Comparison of ENCODE assay signal across 1 cellular context in the genomic region with DNA sequence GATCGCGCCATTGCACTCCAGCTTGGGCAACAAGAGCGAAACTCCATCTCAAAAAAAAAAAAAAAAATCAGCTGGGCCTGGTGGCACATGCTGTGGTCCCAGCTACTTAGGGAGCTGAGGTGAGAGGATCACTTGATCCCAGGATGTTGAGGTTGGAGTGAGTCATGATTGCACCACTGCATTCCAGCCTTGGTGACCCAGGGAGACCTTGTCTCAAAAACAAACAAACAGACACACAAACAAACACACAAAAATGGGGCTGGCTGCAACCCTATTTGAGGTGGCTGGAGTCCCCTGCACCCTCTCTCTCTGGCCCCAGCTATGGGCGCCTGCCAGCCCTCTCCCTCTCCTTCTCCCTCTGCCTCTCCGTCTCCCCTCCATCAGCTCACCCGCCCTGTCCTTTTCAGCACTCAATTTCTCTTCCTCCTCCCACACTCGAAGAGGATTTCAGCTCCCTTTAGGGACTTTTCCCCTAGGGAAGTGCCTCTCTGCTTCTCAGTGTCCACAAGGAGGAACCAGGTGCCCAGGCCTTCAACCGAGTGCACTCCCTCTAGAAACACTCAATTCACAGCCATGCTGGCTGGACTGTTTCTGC.
TF ChIP-seq lines count a peak whose summit lies in the region.

No MANE protein-coding gene starts in this region.

TF ChIP-seq in HepG2, 621 proteins besides CTCF, POLR2A, EP300 and RAD21 (continued from another document and continues in another):
- TF ChIP-seq, protein P1, sequence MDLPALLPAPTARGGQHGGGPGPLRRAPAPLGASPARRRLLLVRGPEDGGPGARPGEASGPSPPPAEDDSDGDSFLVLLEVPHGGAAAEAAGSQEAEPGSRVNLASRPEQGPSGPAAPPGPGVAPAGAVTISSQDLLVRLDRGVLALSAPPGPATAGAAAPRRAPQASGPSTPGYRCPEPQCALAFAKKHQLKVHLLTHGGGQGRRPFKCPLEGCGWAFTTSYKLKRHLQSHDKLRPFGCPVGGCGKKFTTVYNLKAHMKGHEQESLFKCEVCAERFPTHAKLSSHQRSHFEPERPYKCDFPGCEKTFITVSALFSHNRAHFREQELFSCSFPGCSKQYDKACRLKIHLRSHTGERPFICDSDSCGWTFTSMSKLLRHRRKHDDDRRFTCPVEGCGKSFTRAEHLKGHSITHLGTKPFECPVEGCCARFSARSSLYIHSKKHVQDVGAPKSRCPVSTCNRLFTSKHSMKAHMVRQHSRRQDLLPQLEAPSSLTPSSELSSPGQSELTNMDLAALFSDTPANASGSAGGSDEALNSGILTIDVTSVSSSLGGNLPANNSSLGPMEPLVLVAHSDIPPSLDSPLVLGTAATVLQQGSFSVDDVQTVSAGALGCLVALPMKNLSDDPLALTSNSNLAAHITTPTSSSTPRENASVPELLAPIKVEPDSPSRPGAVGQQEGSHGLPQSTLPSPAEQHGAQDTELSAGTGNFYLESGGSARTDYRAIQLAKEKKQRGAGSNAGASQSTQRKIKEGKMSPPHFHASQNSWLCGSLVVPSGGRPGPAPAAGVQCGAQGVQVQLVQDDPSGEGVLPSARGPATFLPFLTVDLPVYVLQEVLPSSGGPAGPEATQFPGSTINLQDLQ (CRISPR knock-in tag; IDR thresholded peaks at IDR 0.05) = no peak
- TF ChIP-seq ELF4 (CRISPR knock-in tag; IDR thresholded peaks at IDR 0.05; ENCODE audit: borderline replicate concordance) (no peak), ZNF766 (CRISPR knock-in tag; IDR thresholded peaks at IDR 0.05; ENCODE audit: borderline replicate concordance) (no peak), ZNF530 (CRISPR knock-in tag; IDR thresholded peaks at IDR 0.05; ENCODE audit: low read depth) (no peak), ZBTB21 (CRISPR knock-in tag; IDR thresholded peaks at IDR 0.05) (no peak), HOXA3 (CRISPR knock-in tag; IDR thresholded peaks at IDR 0.05) (peak; percentile 19; the same call in 1 of the 2 replicates), ZNF225 (CRISPR knock-in tag; IDR thresholded peaks at IDR 0.05) (no peak), KLF11 (CRISPR knock-in tag; IDR thresholded peaks at IDR 0.05) (no peak), MED8 (CRISPR knock-in tag; IDR thresholded peaks at IDR 0.05; ENCODE audit: insufficient replicate concordance) (no peak), RFX3 (CRISPR knock-in tag; IDR thresholded peaks at IDR 0.05) (no peak), ZNF629 (CRISPR knock-in tag; conservative IDR thresholded peaks at IDR 0.05) (no peak), CEBPB (IDR thresholded peaks at IDR 0.05; ENCODE audit: borderline replicate concordance, low read depth, low read length) (peak; percentile 95), ZNF563 (CRISPR knock-in tag; IDR thresholded peaks at IDR 0.05) (no peak; the same call in 1 of the 2 replicates), SIX4 (CRISPR knock-in tag; IDR thresholded peaks at IDR 0.05) (no peak), POLR2AphosphoS5 (IDR thresholded peaks at IDR 0.05; ENCODE audit: low read depth, low read length) (no peak), FOXJ3 (CRISPR knock-in tag; IDR thresholded peaks at IDR 0.05; ENCODE audit: borderline replicate concordance) (no peak), GTF2F1 (IDR thresholded peaks at IDR 0.05; ENCODE audit: low read length) (no peak), ZNF780A (CRISPR knock-in tag; IDR thresholded peaks at IDR 0.05) (no peak), ZNF776 (CRISPR knock-in tag; IDR thresholded peaks at IDR 0.05) (no peak), HHEX (CRISPR knock-in tag; IDR thresholded peaks at IDR 0.05) (no peak), MAZ (IDR thresholded peaks at IDR 0.05; ENCODE audit: borderline replicate concordance, low read depth, low read length) (no peak; the same call in 1 of the 2 replicates), MAZ (CRISPR knock-in tag; IDR thresholded peaks at IDR 0.05; ENCODE audit: low read depth) (no peak), ZNF644 (CRISPR knock-in tag; IDR thresholded peaks at IDR 0.05; ENCODE audit: low read depth) (no peak), ZNF777 (CRISPR knock-in tag; IDR thresholded peaks at IDR 0.05) (no peak)
- TF ChIP-seq, protein P2, sequence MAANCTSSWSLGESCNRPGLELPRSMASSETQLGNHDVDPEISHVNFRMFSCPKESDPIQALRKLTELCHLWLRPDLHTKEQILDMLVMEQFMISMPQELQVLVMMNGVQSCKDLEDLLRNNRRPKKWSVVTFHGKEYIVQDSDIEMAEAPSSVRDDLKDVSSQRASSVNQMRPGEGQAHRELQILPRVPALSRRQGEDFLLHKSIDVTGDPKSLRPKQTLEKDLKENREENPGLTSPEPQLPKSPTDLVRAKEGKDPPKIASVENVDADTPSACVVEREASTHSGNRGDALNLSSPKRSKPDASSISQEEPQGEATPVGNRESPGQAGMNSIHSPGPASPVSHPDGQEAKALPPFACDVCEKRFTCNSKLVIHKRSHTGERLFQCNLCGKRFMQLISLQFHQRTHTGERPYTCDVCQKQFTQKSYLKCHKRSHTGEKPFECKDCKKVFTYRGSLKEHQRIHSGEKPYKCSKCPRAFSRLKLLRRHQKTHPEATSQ (CRISPR knock-in tag; IDR thresholded peaks at IDR 0.05; ENCODE audit: borderline replicate concordance) = no peak
- TF ChIP-seq, protein P3, sequence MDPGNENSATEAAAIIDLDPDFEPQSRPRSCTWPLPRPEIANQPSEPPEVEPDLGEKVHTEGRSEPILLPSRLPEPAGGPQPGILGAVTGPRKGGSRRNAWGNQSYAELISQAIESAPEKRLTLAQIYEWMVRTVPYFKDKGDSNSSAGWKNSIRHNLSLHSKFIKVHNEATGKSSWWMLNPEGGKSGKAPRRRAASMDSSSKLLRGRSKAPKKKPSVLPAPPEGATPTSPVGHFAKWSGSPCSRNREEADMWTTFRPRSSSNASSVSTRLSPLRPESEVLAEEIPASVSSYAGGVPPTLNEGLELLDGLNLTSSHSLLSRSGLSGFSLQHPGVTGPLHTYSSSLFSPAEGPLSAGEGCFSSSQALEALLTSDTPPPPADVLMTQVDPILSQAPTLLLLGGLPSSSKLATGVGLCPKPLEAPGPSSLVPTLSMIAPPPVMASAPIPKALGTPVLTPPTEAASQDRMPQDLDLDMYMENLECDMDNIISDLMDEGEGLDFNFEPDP (CRISPR knock-in tag; conservative IDR thresholded peaks at IDR 0.05) = no peak
- TF ChIP-seq, protein P4, sequence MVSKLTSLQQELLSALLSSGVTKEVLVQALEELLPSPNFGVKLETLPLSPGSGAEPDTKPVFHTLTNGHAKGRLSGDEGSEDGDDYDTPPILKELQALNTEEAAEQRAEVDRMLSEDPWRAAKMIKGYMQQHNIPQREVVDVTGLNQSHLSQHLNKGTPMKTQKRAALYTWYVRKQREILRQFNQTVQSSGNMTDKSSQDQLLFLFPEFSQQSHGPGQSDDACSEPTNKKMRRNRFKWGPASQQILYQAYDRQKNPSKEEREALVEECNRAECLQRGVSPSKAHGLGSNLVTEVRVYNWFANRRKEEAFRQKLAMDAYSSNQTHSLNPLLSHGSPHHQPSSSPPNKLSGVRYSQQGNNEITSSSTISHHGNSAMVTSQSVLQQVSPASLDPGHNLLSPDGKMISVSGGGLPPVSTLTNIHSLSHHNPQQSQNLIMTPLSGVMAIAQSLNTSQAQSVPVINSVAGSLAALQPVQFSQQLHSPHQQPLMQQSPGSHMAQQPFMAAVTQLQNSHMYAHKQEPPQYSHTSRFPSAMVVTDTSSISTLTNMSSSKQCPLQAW (CRISPR knock-in tag; IDR thresholded peaks at IDR 0.05) = 0 out of 2 replicates have a peak, but pooled peaks have one; percentile 19
- TF ChIP-seq, protein P5, sequence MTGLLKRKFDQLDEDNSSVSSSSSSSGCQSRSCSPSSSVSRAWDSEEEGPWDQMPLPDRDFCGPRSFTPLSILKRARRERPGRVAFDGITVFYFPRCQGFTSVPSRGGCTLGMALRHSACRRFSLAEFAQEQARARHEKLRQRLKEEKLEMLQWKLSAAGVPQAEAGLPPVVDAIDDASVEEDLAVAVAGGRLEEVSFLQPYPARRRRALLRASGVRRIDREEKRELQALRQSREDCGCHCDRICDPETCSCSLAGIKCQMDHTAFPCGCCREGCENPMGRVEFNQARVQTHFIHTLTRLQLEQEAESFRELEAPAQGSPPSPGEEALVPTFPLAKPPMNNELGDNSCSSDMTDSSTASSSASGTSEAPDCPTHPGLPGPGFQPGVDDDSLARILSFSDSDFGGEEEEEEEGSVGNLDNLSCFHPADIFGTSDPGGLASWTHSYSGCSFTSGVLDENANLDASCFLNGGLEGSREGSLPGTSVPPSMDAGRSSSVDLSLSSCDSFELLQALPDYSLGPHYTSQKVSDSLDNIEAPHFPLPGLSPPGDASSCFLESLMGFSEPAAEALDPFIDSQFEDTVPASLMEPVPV (CRISPR knock-in tag; IDR thresholded peaks at IDR 0.05) = no peak
- TF ChIP-seq, protein P6, sequence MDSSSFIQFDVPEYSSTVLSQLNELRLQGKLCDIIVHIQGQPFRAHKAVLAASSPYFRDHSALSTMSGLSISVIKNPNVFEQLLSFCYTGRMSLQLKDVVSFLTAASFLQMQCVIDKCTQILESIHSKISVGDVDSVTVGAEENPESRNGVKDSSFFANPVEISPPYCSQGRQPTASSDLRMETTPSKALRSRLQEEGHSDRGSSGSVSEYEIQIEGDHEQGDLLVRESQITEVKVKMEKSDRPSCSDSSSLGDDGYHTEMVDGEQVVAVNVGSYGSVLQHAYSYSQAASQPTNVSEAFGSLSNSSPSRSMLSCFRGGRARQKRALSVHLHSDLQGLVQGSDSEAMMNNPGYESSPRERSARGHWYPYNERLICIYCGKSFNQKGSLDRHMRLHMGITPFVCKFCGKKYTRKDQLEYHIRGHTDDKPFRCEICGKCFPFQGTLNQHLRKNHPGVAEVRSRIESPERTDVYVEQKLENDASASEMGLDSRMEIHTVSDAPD (CRISPR knock-in tag; IDR thresholded peaks at IDR 0.05) = no peak
- TF ChIP-seq, protein P7, sequence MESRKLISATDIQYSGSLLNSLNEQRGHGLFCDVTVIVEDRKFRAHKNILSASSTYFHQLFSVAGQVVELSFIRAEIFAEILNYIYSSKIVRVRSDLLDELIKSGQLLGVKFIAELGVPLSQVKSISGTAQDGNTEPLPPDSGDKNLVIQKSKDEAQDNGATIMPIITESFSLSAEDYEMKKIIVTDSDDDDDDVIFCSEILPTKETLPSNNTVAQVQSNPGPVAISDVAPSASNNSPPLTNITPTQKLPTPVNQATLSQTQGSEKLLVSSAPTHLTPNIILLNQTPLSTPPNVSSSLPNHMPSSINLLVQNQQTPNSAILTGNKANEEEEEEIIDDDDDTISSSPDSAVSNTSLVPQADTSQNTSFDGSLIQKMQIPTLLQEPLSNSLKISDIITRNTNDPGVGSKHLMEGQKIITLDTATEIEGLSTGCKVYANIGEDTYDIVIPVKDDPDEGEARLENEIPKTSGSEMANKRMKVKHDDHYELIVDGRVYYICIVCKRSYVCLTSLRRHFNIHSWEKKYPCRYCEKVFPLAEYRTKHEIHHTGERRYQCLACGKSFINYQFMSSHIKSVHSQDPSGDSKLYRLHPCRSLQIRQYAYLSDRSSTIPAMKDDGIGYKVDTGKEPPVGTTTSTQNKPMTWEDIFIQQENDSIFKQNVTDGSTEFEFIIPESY (CRISPR knock-in tag; IDR thresholded peaks at IDR 0.05) = 0 out of 2 replicates have a peak, but pooled peaks have one; percentile 16
- TF ChIP-seq, protein P8, sequence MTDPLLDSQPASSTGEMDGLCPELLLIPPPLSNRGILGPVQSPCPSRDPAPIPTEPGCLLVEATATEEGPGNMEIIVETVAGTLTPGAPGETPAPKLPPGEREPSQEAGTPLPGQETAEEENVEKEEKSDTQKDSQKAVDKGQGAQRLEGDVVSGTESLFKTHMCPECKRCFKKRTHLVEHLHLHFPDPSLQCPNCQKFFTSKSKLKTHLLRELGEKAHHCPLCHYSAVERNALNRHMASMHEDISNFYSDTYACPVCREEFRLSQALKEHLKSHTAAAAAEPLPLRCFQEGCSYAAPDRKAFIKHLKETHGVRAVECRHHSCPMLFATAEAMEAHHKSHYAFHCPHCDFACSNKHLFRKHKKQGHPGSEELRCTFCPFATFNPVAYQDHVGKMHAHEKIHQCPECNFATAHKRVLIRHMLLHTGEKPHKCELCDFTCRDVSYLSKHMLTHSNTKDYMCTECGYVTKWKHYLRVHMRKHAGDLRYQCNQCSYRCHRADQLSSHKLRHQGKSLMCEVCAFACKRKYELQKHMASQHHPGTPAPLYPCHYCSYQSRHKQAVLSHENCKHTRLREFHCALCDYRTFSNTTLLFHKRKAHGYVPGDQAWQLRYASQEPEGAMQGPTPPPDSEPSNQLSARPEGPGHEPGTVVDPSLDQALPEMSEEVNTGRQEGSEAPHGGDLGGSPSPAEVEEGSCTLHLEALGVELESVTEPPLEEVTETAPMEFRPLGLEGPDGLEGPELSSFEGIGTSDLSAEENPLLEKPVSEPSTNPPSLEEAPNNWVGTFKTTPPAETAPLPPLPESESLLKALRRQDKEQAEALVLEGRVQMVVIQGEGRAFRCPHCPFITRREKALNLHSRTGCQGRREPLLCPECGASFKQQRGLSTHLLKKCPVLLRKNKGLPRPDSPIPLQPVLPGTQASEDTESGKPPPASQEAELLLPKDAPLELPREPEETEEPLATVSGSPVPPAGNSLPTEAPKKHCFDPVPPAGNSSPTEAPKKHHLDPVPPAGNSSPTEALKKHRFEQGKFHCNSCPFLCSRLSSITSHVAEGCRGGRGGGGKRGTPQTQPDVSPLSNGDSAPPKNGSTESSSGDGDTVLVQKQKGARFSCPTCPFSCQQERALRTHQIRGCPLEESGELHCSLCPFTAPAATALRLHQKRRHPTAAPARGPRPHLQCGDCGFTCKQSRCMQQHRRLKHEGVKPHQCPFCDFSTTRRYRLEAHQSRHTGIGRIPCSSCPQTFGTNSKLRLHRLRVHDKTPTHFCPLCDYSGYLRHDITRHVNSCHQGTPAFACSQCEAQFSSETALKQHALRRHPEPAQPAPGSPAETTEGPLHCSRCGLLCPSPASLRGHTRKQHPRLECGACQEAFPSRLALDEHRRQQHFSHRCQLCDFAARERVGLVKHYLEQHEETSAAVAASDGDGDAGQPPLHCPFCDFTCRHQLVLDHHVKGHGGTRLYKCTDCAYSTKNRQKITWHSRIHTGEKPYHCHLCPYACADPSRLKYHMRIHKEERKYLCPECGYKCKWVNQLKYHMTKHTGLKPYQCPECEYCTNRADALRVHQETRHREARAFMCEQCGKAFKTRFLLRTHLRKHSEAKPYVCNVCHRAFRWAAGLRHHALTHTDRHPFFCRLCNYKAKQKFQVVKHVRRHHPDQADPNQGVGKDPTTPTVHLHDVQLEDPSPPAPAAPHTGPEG (CRISPR knock-in tag; IDR thresholded peaks at IDR 0.05) = no peak
- TF ChIP-seq, protein P9, sequence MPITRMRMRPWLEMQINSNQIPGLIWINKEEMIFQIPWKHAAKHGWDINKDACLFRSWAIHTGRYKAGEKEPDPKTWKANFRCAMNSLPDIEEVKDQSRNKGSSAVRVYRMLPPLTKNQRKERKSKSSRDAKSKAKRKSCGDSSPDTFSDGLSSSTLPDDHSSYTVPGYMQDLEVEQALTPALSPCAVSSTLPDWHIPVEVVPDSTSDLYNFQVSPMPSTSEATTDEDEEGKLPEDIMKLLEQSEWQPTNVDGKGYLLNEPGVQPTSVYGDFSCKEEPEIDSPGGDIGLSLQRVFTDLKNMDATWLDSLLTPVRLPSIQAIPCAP (CRISPR knock-in tag; IDR thresholded peaks at IDR 0.05; ENCODE audit: low read depth) = no peak
- TF ChIP-seq, protein P10, sequence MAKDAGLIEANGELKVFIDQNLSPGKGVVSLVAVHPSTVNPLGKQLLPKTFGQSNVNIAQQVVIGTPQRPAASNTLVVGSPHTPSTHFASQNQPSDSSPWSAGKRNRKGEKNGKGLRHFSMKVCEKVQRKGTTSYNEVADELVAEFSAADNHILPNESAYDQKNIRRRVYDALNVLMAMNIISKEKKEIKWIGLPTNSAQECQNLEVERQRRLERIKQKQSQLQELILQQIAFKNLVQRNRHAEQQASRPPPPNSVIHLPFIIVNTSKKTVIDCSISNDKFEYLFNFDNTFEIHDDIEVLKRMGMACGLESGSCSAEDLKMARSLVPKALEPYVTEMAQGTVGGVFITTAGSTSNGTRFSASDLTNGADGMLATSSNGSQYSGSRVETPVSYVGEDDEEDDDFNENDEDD (CRISPR knock-in tag; IDR thresholded peaks at IDR 0.05; ENCODE audit: borderline replicate concordance) = no peak
